12 cellular contexts compared by ENCODE assay signal in the genomic region with DNA sequence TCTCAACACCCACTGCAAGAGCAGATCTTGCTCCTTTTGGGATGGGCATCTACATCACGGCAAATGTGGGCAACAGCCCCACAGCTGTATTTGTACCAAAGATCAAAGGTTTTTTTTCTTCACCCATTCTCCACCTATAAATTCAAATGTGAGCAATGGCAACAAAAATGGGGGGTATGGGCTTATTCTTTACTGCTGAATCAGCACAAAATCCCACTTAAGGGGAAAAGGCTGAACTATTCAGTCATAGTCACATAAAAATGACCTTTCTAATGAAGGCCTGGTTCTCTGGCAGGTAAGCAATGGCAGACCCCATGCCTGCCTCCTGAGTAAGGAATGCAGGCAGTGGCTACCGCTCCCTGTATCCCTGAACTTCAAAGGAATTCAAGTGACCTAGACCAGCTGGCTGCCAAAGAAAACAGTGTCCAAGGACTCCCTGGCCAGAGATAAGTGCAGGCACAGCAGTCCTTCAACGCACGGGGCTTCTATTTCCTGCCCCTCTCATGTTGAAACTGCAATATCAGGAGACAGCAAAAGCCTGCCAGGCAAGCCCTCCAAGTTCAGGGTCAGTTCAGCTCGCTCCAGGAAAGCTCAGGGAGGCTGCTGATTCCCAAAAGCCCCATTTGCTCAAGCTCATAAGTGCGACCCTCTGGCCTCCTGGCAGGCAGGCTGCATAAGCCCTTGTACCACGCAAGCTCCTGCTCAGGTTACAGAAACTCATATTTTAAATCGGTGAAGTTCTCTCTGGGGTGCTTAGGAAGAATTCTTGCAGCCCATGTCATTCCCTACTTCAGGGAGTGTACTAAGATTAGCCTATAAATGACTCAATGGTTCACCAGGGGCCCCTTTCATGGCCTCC.
A peak's percentile ranks its signal among the peaks of the same experiment; 100 is the strongest.
DNase-seq lines count a peak whose midpoint lies in the region; ATAC-seq, FAIRE-seq and TF ChIP-seq lines count a peak whose summit lies in the region.
"Had no signal": no experiment of that assay in that cellular context is flagged by ENCODE, and none has a peak within 500 bp of the region (broad histone marks: within the 10 kb centered on the region; RNA-seq: fewer than 3 reads in every experiment).

No MANE protein-coding gene starts in this region.

- H3K27ac ChIP-seq in HUES48 (ENCODE audit: low read depth, low read length) (peak overlapping the region; percentile 70), astrocyte (ENCODE audit: low read depth, low read length) (no peak overlapping the region), right cardiac atrium (ENCODE audit: low read length) (peak overlapping the region; percentile 86)
- H3K27ac ChIP-seq: KMS-11 had no signal

- peak; percentile 86 to 87 for ATAC-seq in right cardiac atrium
- no peak for ATAC-seq in HG03159 (IDR thresholded peaks at IDR 0.05; ENCODE audit: unreplicated experiment)

- FAIRE-seq in astrocyte (lab: Jason Lieb, UNC) = no peak

- no peaks in the 10 kb centered on the region for H4K20me1 ChIP-seq in astrocyte (ENCODE audit: insufficient read depth, low read length)

- H3K27ac Mint-ChIP-seq in astrocyte (ENCODE audit: unreplicated experiment) = no peak overlapping the region
- H3K27ac Mint-ChIP-seq: activated naive CD4-positive, alpha-beta T cell treated with anti-CD3 and anti-CD28 coated beads, Interleukin-2, amount 10 ng/mL, durations not matched to agents 7 days and 5 days; CD8-positive, alpha-beta memory T cell had no signal

- no peaks in the 10 kb centered on the region for H3K79me2 ChIP-seq in astrocyte (ENCODE audit: insufficient read depth, low read length)

- H3K4me3 ChIP-seq in HUES48 (ENCODE audit: low read depth, low read length) = no peak overlapping the region
- H3K4me3 ChIP-seq in astrocyte (ENCODE audit: insufficient read depth, low read depth, low read length) = no peak overlapping the region
- H3K4me3 ChIP-seq in right cardiac atrium (ENCODE audit: low read length) = no peak overlapping the region
- no peak overlapping the region for H3K4me3 ChIP-seq in retinal pigment epithelial cell (ENCODE audit: low read length)

- no peaks in the 10 kb centered on the region for H3K9me3 Mint-ChIP-seq in astrocyte (ENCODE audit: unreplicated experiment)
- H3K9me3 Mint-ChIP-seq: activated naive CD4-positive, alpha-beta T cell treated with anti-CD3 and anti-CD28 coated beads, Interleukin-2, amount 10 ng/mL, durations not matched to agents 7 days and 5 days had no signal

- peak overlapping the region; percentile 28 for H3K4me2 ChIP-seq in astrocyte (ENCODE audit: low read length)
- H3K4me2 ChIP-seq: KMS-11 had no signal

- H3K9ac ChIP-seq in HUES48 (ENCODE audit: low read depth, low read length) = no peak overlapping the region
- no peak overlapping the region for H3K9ac ChIP-seq in astrocyte (ENCODE audit: low read length)
- H3K9ac ChIP-seq: KMS-11 had no signal

- H3K36me3 ChIP-seq in HUES48 (ENCODE audit: control insufficient read depth, insufficient read depth, low read length) (no peaks in the 10 kb centered on the region), astrocyte (ENCODE audit: insufficient read depth, low read length) (no peaks in the 10 kb centered on the region)

- H3K27me3 Mint-ChIP-seq in astrocyte (ENCODE audit: low read depth, unreplicated experiment) = no peaks in the 10 kb centered on the region

- intact Hi-C loops in right cardiac atrium (cut with DNase I) = no loop called here

- 26% methylated on average over 8 of the region's 8 CpGs for WGBS in right cardiac atrium

- no peak overlapping the region for H2AFZ ChIP-seq in astrocyte (ENCODE audit: low read depth, low read length)

- DNase-seq in astrocyte (ENCODE audit: low read depth) (peak; percentile 55), right cardiac atrium (peak; percentile 37 to 79 (median 69)), retinal pigment epithelial cell (ENCODE audit: low read depth) (peak; percentile 60), SIG-M5 (lab: John Stamatoyannopoulos, UW) (no peak)
- DNase-seq in stimulated activated CD4-positive, alpha-beta T cell treated with anti-CD3 and anti-CD28 coated beads, Interleukin-4, amount 100 ng/mL, for 24 hours = no peak
- DNase-seq in activated CD8-positive, alpha-beta memory T cell treated with anti-CD3 and anti-CD28 coated beads for 24 hours = no peak
- DNase-seq: activated naive CD4-positive, alpha-beta T cell treated with anti-CD3 and anti-CD28 coated beads, Interleukin-2, amount 10 ng/mL, durations not matched to agents 7 days and 5 days; CD8-positive, alpha-beta memory T cell; NCI-H446 treated with DMSO at 0.1 percent for 48 hours had no signal

- H3K4me1 ChIP-seq in HUES48 (ENCODE audit: control insufficient read depth, insufficient read depth, low read length) = peaks cover 24% of the 10 kb centered on the region
- H3K4me1 ChIP-seq in astrocyte (ENCODE audit: insufficient read depth, low read length) = peaks cover 15% of the 10 kb centered on the region
- H3K4me1 ChIP-seq in right cardiac atrium (ENCODE audit: control insufficient read depth, insufficient read depth, low read length) = peaks cover 11% of the 10 kb centered on the region

- H3K36me3 Mint-ChIP-seq in astrocyte (ENCODE audit: low read depth, unreplicated experiment) = no peaks in the 10 kb centered on the region
- H3K36me3 Mint-ChIP-seq: activated naive CD4-positive, alpha-beta T cell treated with anti-CD3 and anti-CD28 coated beads, Interleukin-2, amount 10 ng/mL, durations not matched to agents 7 days and 5 days; CD8-positive, alpha-beta memory T cell had no signal

- no peaks in the 10 kb centered on the region for H3K27me3 ChIP-seq in HUES48 (ENCODE audit: control insufficient read depth, insufficient read depth, low read length)
- no peaks in the 10 kb centered on the region for H3K27me3 ChIP-seq in astrocyte (ENCODE audit: insufficient read depth, low read length)
- no peaks in the 10 kb centered on the region for H3K27me3 ChIP-seq in right cardiac atrium (ENCODE audit: control insufficient read depth, insufficient read depth)

- H3K4me3 Mint-ChIP-seq in astrocyte (ENCODE audit: unreplicated experiment) = no peak overlapping the region
- H3K4me3 Mint-ChIP-seq: activated naive CD4-positive, alpha-beta T cell treated with anti-CD3 and anti-CD28 coated beads, Interleukin-2, amount 10 ng/mL, durations not matched to agents 7 days and 5 days; CD8-positive, alpha-beta memory T cell had no signal

- no peaks in the 10 kb centered on the region for H3K9me3 ChIP-seq in HUES48 (ENCODE audit: control insufficient read depth, insufficient read depth, low read length)
- H3K9me3 ChIP-seq in astrocyte (ENCODE audit: insufficient read depth, low read depth, low read length) = no peaks in the 10 kb centered on the region
- no peaks in the 10 kb centered on the region for H3K9me3 ChIP-seq in right cardiac atrium (ENCODE audit: control insufficient read depth, low read length)

- peaks cover 42% of the 10 kb centered on the region for H3K4me1 Mint-ChIP-seq in astrocyte (ENCODE audit: low read depth, unreplicated experiment)
- H3K4me1 Mint-ChIP-seq: activated naive CD4-positive, alpha-beta T cell treated with anti-CD3 and anti-CD28 coated beads, Interleukin-2, amount 10 ng/mL, durations not matched to agents 7 days and 5 days; CD8-positive, alpha-beta memory T cell had no signal

- TF ChIP-seq CTCF in astrocyte (IDR thresholded peaks at IDR 0.05; ENCODE audit: insufficient read depth, low read depth, low read length) (no peak), retinal pigment epithelial cell (conservative IDR thresholded peaks at IDR 0.05; ENCODE audit: low read depth, low read length) (no peak)

Comparison
In these comparisons a context has a peak if more than half of its experiments do, and no peak if none do; other contexts are left out.
1. DNase-seq: peak in astrocyte (single experiment), right cardiac atrium (3 of 3) and retinal pigment epithelial cell (single experiment); none in stimulated activated CD4-positive, alpha-beta T cell treated with anti-CD3 and anti-CD28 coated beads, Interleukin-4, amount 100 ng/mL, for 24 hours (single experiment), SIG-M5 (single experiment) and activated CD8-positive, alpha-beta memory T cell treated with anti-CD3 and anti-CD28 coated beads for 24 hours (single experiment).